ENCODE assay signal across 18 cellular contexts in the genomic region with DNA sequence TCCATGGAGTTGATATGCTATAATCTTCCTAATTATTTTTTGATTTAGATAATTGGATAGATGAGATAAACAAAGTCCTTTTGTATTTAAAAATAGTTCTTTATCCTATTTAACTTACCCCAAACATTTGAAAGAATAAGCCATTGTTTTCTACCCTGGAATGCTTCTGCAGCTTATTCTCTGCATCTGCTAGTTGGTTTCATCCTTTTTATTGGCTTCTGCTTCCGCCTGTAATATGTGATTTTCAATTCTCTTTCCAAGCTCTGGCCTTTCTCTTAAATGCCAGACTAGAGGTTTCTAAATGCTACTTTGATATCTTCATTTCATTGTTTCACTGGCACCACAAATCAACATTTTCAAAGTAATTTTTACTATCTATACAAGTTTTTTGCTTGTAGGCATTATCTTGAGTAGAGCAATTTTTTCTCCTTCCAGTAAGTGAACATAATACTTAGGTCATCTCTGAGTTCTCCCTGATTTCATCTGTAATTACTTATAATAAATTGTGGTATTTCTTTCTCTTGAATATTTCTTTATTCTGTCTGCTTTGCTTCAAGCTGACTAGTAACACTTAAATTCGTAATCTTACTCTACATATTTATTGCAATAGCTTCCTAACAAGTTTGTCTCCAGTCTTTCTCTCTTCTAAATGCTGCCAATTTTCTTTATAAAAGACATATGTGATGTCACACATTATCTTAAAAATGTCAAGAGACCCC.
"Had no signal": no experiment of that assay in that cellular context is flagged by ENCODE, and none has a peak within 500 bp of the region (broad histone marks: within the 10 kb centered on the region; RNA-seq: fewer than 3 reads in every experiment).

No MANE protein-coding gene starts in this region.

- H3K4me3 ChIP-seq: ascending aorta, breast epithelium, lower lobe of right lung, ovary, tibial artery had no signal

- DNase-seq: activated CD4-positive, alpha-beta T cell treated with anti-CD3 and anti-CD28 coated beads for 1 hour; activated CD4-positive, alpha-beta T cell treated with anti-CD3 and anti-CD28 coated beads, Interleukin-2, amount 50 U/mL, for 48 hours; activated CD8-positive, alpha-beta memory T cell treated with anti-CD3 and anti-CD28 coated beads, Interleukin-2, amount 10 ng/mL, durations not matched to agents 7 days and 5 days; activated naive CD4-positive, alpha-beta T cell treated with anti-CD3 and anti-CD28 coated beads for 36 hours; activated naive CD8-positive, alpha-beta T cell treated with anti-CD3 and anti-CD28 coated beads, Interleukin-2, amount 50 U/mL, for 24 hours; activated T-cell treated with anti-CD3 and anti-CD28 coated beads, Interleukin-2, amount 50 U/mL, for 1 hour; left colon; lower lobe of right lung; ovary; retina; T-helper 9 cell; tibial artery had no signal

- H3K27me3 Mint-ChIP-seq: activated CD8-positive, alpha-beta memory T cell treated with anti-CD3 and anti-CD28 coated beads, Interleukin-2, amount 10 ng/mL, durations not matched to agents 7 days and 5 days; activated naive CD8-positive, alpha-beta T cell treated with anti-CD3 and anti-CD28 coated beads, Interleukin-2, amount 50 U/mL, for 24 hours; dendritic cell treated with granulocyte-macrophage colony-stimulating factor and Interleukin-4, amounts not matched to agents 40 ng/mL and 50 ng/mL, for 4 days had no signal

- ATAC-seq: activated CD8-positive, alpha-beta memory T cell treated with anti-CD3 and anti-CD28 coated beads, Interleukin-2, amount 10 ng/mL, durations not matched to agents 7 days and 5 days; activated naive CD8-positive, alpha-beta T cell treated with anti-CD3 and anti-CD28 coated beads, Interleukin-2, amount 50 U/mL, for 24 hours; esophagus mucosa; left colon; lower lobe of right lung; stimulated activated effector memory CD8-positive, alpha-beta T cell treated with anti-CD3 and anti-CD28 coated beads, Interleukin-12 subunit alpha, Interleukin-12 subunit beta, amount 100 ng/mL, for 72 hours had no signal

- H3K4me1 Mint-ChIP-seq: activated CD8-positive, alpha-beta memory T cell treated with anti-CD3 and anti-CD28 coated beads, Interleukin-2, amount 10 ng/mL, durations not matched to agents 7 days and 5 days; activated naive CD8-positive, alpha-beta T cell treated with anti-CD3 and anti-CD28 coated beads, Interleukin-2, amount 50 U/mL, for 24 hours; stimulated activated effector memory CD8-positive, alpha-beta T cell treated with anti-CD3 and anti-CD28 coated beads, Interleukin-12 subunit alpha, Interleukin-12 subunit beta, amount 100 ng/mL, for 72 hours had no signal

- H3K27ac Mint-ChIP-seq: activated CD8-positive, alpha-beta memory T cell treated with anti-CD3 and anti-CD28 coated beads, Interleukin-2, amount 10 ng/mL, durations not matched to agents 7 days and 5 days; activated naive CD4-positive, alpha-beta T cell treated with anti-CD3 and anti-CD28 coated beads for 36 hours; activated naive CD8-positive, alpha-beta T cell treated with anti-CD3 and anti-CD28 coated beads, Interleukin-2, amount 50 U/mL, for 24 hours; activated T-helper 2 cell treated with anti-CD3 and anti-CD28 coated beads, Interferon-gamma antibody, Interleukin-2, Interleukin-4, amounts not matched to agents 10 μg/mL and 5 μg/mL and 100 μg/mL, durations not matched to agents 14 hours and 24 hours and 36 hours; dendritic cell treated with granulocyte-macrophage colony-stimulating factor and Interleukin-4, amounts not matched to agents 40 ng/mL and 50 ng/mL, for 4 days; stimulated activated effector memory CD8-positive, alpha-beta T cell treated with anti-CD3 and anti-CD28 coated beads, Interleukin-12 subunit alpha, Interleukin-12 subunit beta, amount 100 ng/mL, for 72 hours had no signal

- H3K36me3 Mint-ChIP-seq: activated CD8-positive, alpha-beta memory T cell treated with anti-CD3 and anti-CD28 coated beads, Interleukin-2, amount 10 ng/mL, durations not matched to agents 7 days and 5 days; stimulated activated effector memory CD8-positive, alpha-beta T cell treated with anti-CD3 and anti-CD28 coated beads, Interleukin-12 subunit alpha, Interleukin-12 subunit beta, amount 100 ng/mL, for 72 hours had no signal

- H3K4me3 Mint-ChIP-seq: activated CD8-positive, alpha-beta memory T cell treated with anti-CD3 and anti-CD28 coated beads, Interleukin-2, amount 10 ng/mL, durations not matched to agents 7 days and 5 days; activated naive CD4-positive, alpha-beta T cell treated with anti-CD3 and anti-CD28 coated beads for 36 hours; activated naive CD8-positive, alpha-beta T cell treated with anti-CD3 and anti-CD28 coated beads, Interleukin-2, amount 50 U/mL, for 24 hours; dendritic cell treated with granulocyte-macrophage colony-stimulating factor and Interleukin-4, amounts not matched to agents 40 ng/mL and 50 ng/mL, for 4 days; stimulated activated effector memory CD8-positive, alpha-beta T cell treated with anti-CD3 and anti-CD28 coated beads, Interleukin-12 subunit alpha, Interleukin-12 subunit beta, amount 100 ng/mL, for 72 hours had no signal
